13 cellular contexts compared by ENCODE assay signal in genomic region chr2:101743288-101743687, GRCh38. TPM values are rescaled to one million over a fixed set of nuclear protein-coding genes. Genes with fewer than 3 reads are reported as not detected.
A peak's percentile ranks its signal among the peaks of the same experiment; 100 is the strongest.
DNase-seq lines count a peak whose midpoint lies in the region; ATAC-seq and TF ChIP-seq lines count a peak whose summit lies in the region.
"Had no signal": no experiment of that assay in that cellular context is flagged by ENCODE, and none has a peak within 500 bp of the region (broad histone marks: within the 10 kb centered on the region; RNA-seq: fewer than 3 reads in every experiment).

No MANE protein-coding gene starts in this region.

- no peak for DNase-seq in activated CD4-positive, alpha-beta T cell treated with anti-CD3 and anti-CD28 coated beads, Interleukin-2, amount 10 ng/mL, durations not matched to agents 7 days and 5 days
- no peak for DNase-seq in activated CD4-positive, alpha-beta T cell treated with anti-CD3 and anti-CD28 coated beads for 1 hour
- no peak for DNase-seq in activated naive CD8-positive, alpha-beta T cell treated with anti-CD3 and anti-CD28 coated beads, Interleukin-2, amount 50 U/mL, for 24 hours
- DNase-seq in left ventricle myocardium inferior (no peak), colonic mucosa (no peak)
- no peak for DNase-seq in stimulated activated naive CD8-positive, alpha-beta T cell treated with anti-CD3 and anti-CD28 coated beads, Interleukin-15, amount 100 ng/mL, for 72 hours
- no peak for DNase-seq in NK-92 treated with Interleukin-12 subunit alpha and Interleukin-12 subunit beta, amount 100 ng/mL, for 24 hours (lab: John Stamatoyannopoulos, UW)
- no peak for DNase-seq in activated CD4-positive, alpha-beta memory T cell treated with anti-CD3 and anti-CD28 coated beads, Interleukin-2, amount 10 ng/mL, durations not matched to agents 7 days and 5 days
- DNase-seq: ACHN, dermis blood vessel endothelial cell, NCI-H1436 treated with DMSO at 0.1 percent for 48 hours, T1000 had no signal

- H3K27ac Mint-ChIP-seq in activated CD4-positive, alpha-beta T cell treated with anti-CD3 and anti-CD28 coated beads, Interleukin-2, amount 10 ng/mL, durations not matched to agents 7 days and 5 days: peak overlapping the region; percentile 1
- peak overlapping the region; percentile 32 for H3K27ac Mint-ChIP-seq in activated naive CD8-positive, alpha-beta T cell treated with anti-CD3 and anti-CD28 coated beads, Interleukin-2, amount 50 U/mL, for 24 hours
- peak overlapping the region; percentile 29 to 41 for H3K27ac Mint-ChIP-seq in stimulated activated naive CD8-positive, alpha-beta T cell treated with anti-CD3 and anti-CD28 coated beads, Interleukin-15, amount 100 ng/mL, for 72 hours
- no peak overlapping the region for H3K27ac Mint-ChIP-seq in activated CD4-positive, alpha-beta memory T cell treated with anti-CD3 and anti-CD28 coated beads, Interleukin-2, amount 10 ng/mL, durations not matched to agents 7 days and 5 days

- H3K27me3 ChIP-seq in left ventricle myocardium inferior (ENCODE audit: low read depth) (no peaks in the 10 kb centered on the region), colonic mucosa (no peaks in the 10 kb centered on the region)

- H3K4me3 ChIP-seq in left ventricle myocardium inferior: no peak overlapping the region
- no peak overlapping the region for H3K4me3 ChIP-seq in colonic mucosa
- H3K4me3 ChIP-seq: skin epidermis had no signal

- ATAC-seq in activated naive CD8-positive, alpha-beta T cell treated with anti-CD3 and anti-CD28 coated beads, Interleukin-2, amount 50 U/mL, for 24 hours: peak; percentile 35
- ATAC-seq in stimulated activated naive CD8-positive, alpha-beta T cell treated with anti-CD3 and anti-CD28 coated beads, Interleukin-15, amount 100 ng/mL, for 72 hours: no peak

- H3K4me1 Mint-ChIP-seq in activated CD4-positive, alpha-beta T cell treated with anti-CD3 and anti-CD28 coated beads, Interleukin-2, amount 10 ng/mL, durations not matched to agents 7 days and 5 days: peaks cover 63% of the 10 kb centered on the region
- H3K4me1 Mint-ChIP-seq in activated naive CD8-positive, alpha-beta T cell treated with anti-CD3 and anti-CD28 coated beads, Interleukin-2, amount 50 U/mL, for 24 hours: peaks cover 77% of the 10 kb centered on the region
- H3K4me1 Mint-ChIP-seq in stimulated activated naive CD8-positive, alpha-beta T cell treated with anti-CD3 and anti-CD28 coated beads, Interleukin-15, amount 100 ng/mL, for 72 hours: peaks cover 79% of the 10 kb centered on the region
- peaks cover 44% of the 10 kb centered on the region for H3K4me1 Mint-ChIP-seq in activated CD4-positive, alpha-beta memory T cell treated with anti-CD3 and anti-CD28 coated beads, Interleukin-2, amount 10 ng/mL, durations not matched to agents 7 days and 5 days

- no peak overlapping the region for H3K4me3 Mint-ChIP-seq in activated CD4-positive, alpha-beta T cell treated with anti-CD3 and anti-CD28 coated beads, Interleukin-2, amount 10 ng/mL, durations not matched to agents 7 days and 5 days
- no peak overlapping the region for H3K4me3 Mint-ChIP-seq in activated naive CD8-positive, alpha-beta T cell treated with anti-CD3 and anti-CD28 coated beads, Interleukin-2, amount 50 U/mL, for 24 hours
- peak overlapping the region; percentile 13 to 45 for H3K4me3 Mint-ChIP-seq in stimulated activated naive CD8-positive, alpha-beta T cell treated with anti-CD3 and anti-CD28 coated beads, Interleukin-15, amount 100 ng/mL, for 72 hours
- no peak overlapping the region for H3K4me3 Mint-ChIP-seq in activated CD4-positive, alpha-beta memory T cell treated with anti-CD3 and anti-CD28 coated beads, Interleukin-2, amount 10 ng/mL, durations not matched to agents 7 days and 5 days

- H3K9me3 ChIP-seq in left ventricle myocardium inferior (replicated peaks): no peaks in the 10 kb centered on the region
- no peaks in the 10 kb centered on the region for H3K9me3 ChIP-seq in colonic mucosa

- H3K9me3 Mint-ChIP-seq in activated CD4-positive, alpha-beta T cell treated with anti-CD3 and anti-CD28 coated beads, Interleukin-2, amount 10 ng/mL, durations not matched to agents 7 days and 5 days: no peaks in the 10 kb centered on the region
- H3K9me3 Mint-ChIP-seq in activated naive CD8-positive, alpha-beta T cell treated with anti-CD3 and anti-CD28 coated beads, Interleukin-2, amount 50 U/mL, for 24 hours: no peaks in the 10 kb centered on the region
- no peaks in the 10 kb centered on the region for H3K9me3 Mint-ChIP-seq in stimulated activated naive CD8-positive, alpha-beta T cell treated with anti-CD3 and anti-CD28 coated beads, Interleukin-15, amount 100 ng/mL, for 72 hours
- H3K9me3 Mint-ChIP-seq in activated CD4-positive, alpha-beta memory T cell treated with anti-CD3 and anti-CD28 coated beads, Interleukin-2, amount 10 ng/mL, durations not matched to agents 7 days and 5 days: no peaks in the 10 kb centered on the region

- POLR2A ChIA-PET in activated CD4-positive, alpha-beta T cell treated with anti-CD3 and anti-CD28 coated beads, Interleukin-2, amount 10 ng/mL, durations not matched to agents 7 days and 5 days (lab: Charles Lee): no interaction called here
- POLR2A ChIA-PET in activated CD4-positive, alpha-beta memory T cell treated with anti-CD3 and anti-CD28 coated beads, Interleukin-2, amount 10 ng/mL, durations not matched to agents 7 days and 5 days (lab: Charles Lee): no interaction called here

- CTCF ChIA-PET in activated CD4-positive, alpha-beta T cell treated with anti-CD3 and anti-CD28 coated beads, Interleukin-2, amount 10 ng/mL, durations not matched to agents 7 days and 5 days (lab: Charles Lee): interaction anchor here (1.1 kb wide), 1 partner anchor 18 kb away, joined by 3 read pairs; no protein-coding TSS in a partner anchor
- CTCF ChIA-PET in activated CD4-positive, alpha-beta memory T cell treated with anti-CD3 and anti-CD28 coated beads, Interleukin-2, amount 10 ng/mL, durations not matched to agents 7 days and 5 days (lab: Charles Lee): no interaction called here

- H3K27ac ChIP-seq in left ventricle myocardium inferior (replicated peaks) (peak overlapping the region; percentile 70), colonic mucosa (no peak overlapping the region)

- no peak for TF ChIP-seq CTCF in left ventricle myocardium inferior (IDR thresholded peaks at IDR 0.05; ENCODE audit: borderline replicate concordance)
- TF ChIP-seq CTCF in colonic mucosa (IDR thresholded peaks at IDR 0.05): no peak

- no peaks in the 10 kb centered on the region for H3K36me3 ChIP-seq in left ventricle myocardium inferior
- H3K36me3 ChIP-seq in colonic mucosa: no peaks in the 10 kb centered on the region

- H3K27me3 Mint-ChIP-seq in activated CD4-positive, alpha-beta T cell treated with anti-CD3 and anti-CD28 coated beads, Interleukin-2, amount 10 ng/mL, durations not matched to agents 7 days and 5 days: no peaks in the 10 kb centered on the region
- no peaks in the 10 kb centered on the region for H3K27me3 Mint-ChIP-seq in activated naive CD8-positive, alpha-beta T cell treated with anti-CD3 and anti-CD28 coated beads, Interleukin-2, amount 50 U/mL, for 24 hours
- no peaks in the 10 kb centered on the region for H3K27me3 Mint-ChIP-seq in stimulated activated naive CD8-positive, alpha-beta T cell treated with anti-CD3 and anti-CD28 coated beads, Interleukin-15, amount 100 ng/mL, for 72 hours
- no peaks in the 10 kb centered on the region for H3K27me3 Mint-ChIP-seq in activated CD4-positive, alpha-beta memory T cell treated with anti-CD3 and anti-CD28 coated beads, Interleukin-2, amount 10 ng/mL, durations not matched to agents 7 days and 5 days

- H3K4me1 ChIP-seq in left ventricle myocardium inferior: peaks cover 95% of the 10 kb centered on the region
- no peaks in the 10 kb centered on the region for H3K4me1 ChIP-seq in colonic mucosa

- intact Hi-C loops in left ventricle myocardium inferior (cut with micrococcal nuclease): no loop called here
- intact Hi-C loops in colonic mucosa (cut with DNase I): no loop called here

- H3K36me3 Mint-ChIP-seq in activated CD4-positive, alpha-beta T cell treated with anti-CD3 and anti-CD28 coated beads, Interleukin-2, amount 10 ng/mL, durations not matched to agents 7 days and 5 days (ENCODE audit: low read depth): peaks cover 13% of the 10 kb centered on the region
- H3K36me3 Mint-ChIP-seq in activated naive CD8-positive, alpha-beta T cell treated with anti-CD3 and anti-CD28 coated beads, Interleukin-2, amount 50 U/mL, for 24 hours (ENCODE audit: low read depth): peaks cover 2% of the 10 kb centered on the region
- peaks cover 8% of the 10 kb centered on the region for H3K36me3 Mint-ChIP-seq in activated CD4-positive, alpha-beta memory T cell treated with anti-CD3 and anti-CD28 coated beads, Interleukin-2, amount 10 ng/mL, durations not matched to agents 7 days and 5 days (ENCODE audit: low read depth)

- no peak overlapping the region for H3K9ac ChIP-seq in colonic mucosa (ENCODE audit: low read depth in 2 of 2, low read length in 2 of 2)

RNA-seq across cellular contexts. Expression of gene MAP4K4, which starts 45.8 kb away (rescaled TPM):
- 100 to 1,000 TPM; 129 to 142 TPM for total RNA-seq in activated CD4-positive, alpha-beta T cell treated with anti-CD3 and anti-CD28 coated beads, Interleukin-2, amount 10 ng/mL, durations not matched to agents 7 days and 5 days
- total RNA-seq in left ventricle myocardium inferior: 102 TPM
- 10 to 100 TPM; 71.6 to 77.5 TPM for total RNA-seq in activated CD4-positive, alpha-beta memory T cell treated with anti-CD3 and anti-CD28 coated beads, Interleukin-2, amount 10 ng/mL, durations not matched to agents 7 days and 5 days
- 10 to 100 TPM; 26.8 to 30.7 TPM for total RNA-seq in colonic mucosa

Comparison
In these comparisons a context has a peak if more than half of its experiments do, and no peak if none do; other contexts are left out.
1. H3K4me3 Mint-ChIP-seq: peak in stimulated activated naive CD8-positive, alpha-beta T cell treated with anti-CD3 and anti-CD28 coated beads, Interleukin-15, amount 100 ng/mL, for 72 hours (2 of 2); none in activated CD4-positive, alpha-beta T cell treated with anti-CD3 and anti-CD28 coated beads, Interleukin-2, amount 10 ng/mL, durations not matched to agents 7 days and 5 days (single experiment), activated naive CD8-positive, alpha-beta T cell treated with anti-CD3 and anti-CD28 coated beads, Interleukin-2, amount 50 U/mL, for 24 hours (single experiment) and activated CD4-positive, alpha-beta memory T cell treated with anti-CD3 and anti-CD28 coated beads, Interleukin-2, amount 10 ng/mL, durations not matched to agents 7 days and 5 days (single experiment).